17 cellular contexts compared by ENCODE assay signal in the genomic region with DNA sequence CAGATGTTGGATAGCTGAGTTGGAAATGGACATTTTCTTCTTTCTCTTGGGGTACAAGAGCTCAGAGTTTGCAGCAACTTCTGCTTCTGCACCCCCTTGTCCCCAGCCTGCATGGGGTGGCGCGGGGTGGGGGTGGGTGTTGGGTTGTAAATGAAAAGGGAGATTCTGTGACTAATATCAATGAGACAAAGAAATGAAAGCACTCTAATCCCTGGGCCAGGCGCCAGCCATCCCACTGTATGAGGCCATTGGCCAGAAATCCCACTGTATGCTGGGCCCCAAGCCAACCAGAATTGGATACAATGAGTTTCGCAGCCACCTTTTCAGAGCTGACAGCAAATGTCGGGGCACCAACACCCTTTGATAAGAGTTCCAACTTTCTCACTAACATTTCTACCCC. TPM values are rescaled to one million over a fixed set of nuclear protein-coding genes. Genes with fewer than 3 reads are reported as not detected.
A peak's percentile ranks its signal among the peaks of the same experiment; 100 is the strongest.
DNase-seq lines count a peak whose midpoint lies in the region; ATAC-seq and TF ChIP-seq lines count a peak whose summit lies in the region.
"Had no signal": no experiment of that assay in that cellular context is flagged by ENCODE, and none has a peak within 500 bp of the region (broad histone marks: within the 10 kb centered on the region; RNA-seq: fewer than 3 reads in every experiment).

No MANE protein-coding gene starts in this region.

- intact Hi-C loops in vagina (cut with DNase I) = loop anchor here (10.0 kb wide), 1 partner anchor 1770 kb away; no protein-coding TSS in a partner anchor

- TF ChIP-seq CTCF in choroid plexus epithelial cell (conservative IDR thresholded peaks at IDR 0.05; ENCODE audit: low read depth, low read length) (no peak), vagina (IDR thresholded peaks at IDR 0.05) (no peak)

- H3K27ac ChIP-seq in vagina = no peak overlapping the region
- H3K27ac ChIP-seq: lower lobe of right lung, neural progenitor cell, skin epidermis had no signal

- H3K4me1 ChIP-seq in vagina = no peaks in the 10 kb centered on the region
- H3K4me1 ChIP-seq: lower lobe of right lung, neural progenitor cell had no signal

- no peaks in the 10 kb centered on the region for H3K27me3 ChIP-seq in vagina
- H3K27me3 ChIP-seq: esophagus muscularis mucosa, neural progenitor cell had no signal

- no peak for TF ChIP-seq POLR2A in vagina (IDR thresholded peaks at IDR 0.05)

- no peak for ATAC-seq in HG03025 (IDR thresholded peaks at IDR 0.05; ENCODE audit: low FRiP score, unreplicated experiment)
- ATAC-seq: K562; lower lobe of right lung; stimulated activated naive CD8-positive, alpha-beta T cell treated with anti-CD3 and anti-CD28 coated beads, Interleukin-15, amount 100 ng/mL, for 72 hours had no signal

- H3K4me3 ChIP-seq in choroid plexus epithelial cell (ENCODE audit: low read depth, low read length) (no peak overlapping the region), skeletal muscle cell (ENCODE audit: low read depth, low read length) (no peak overlapping the region), vagina (no peak overlapping the region)
- H3K4me3 ChIP-seq: esophagus muscularis mucosa, K562, lower lobe of right lung, neural progenitor cell, skin epidermis had no signal

- no peaks in the 10 kb centered on the region for H3K36me3 ChIP-seq in vagina
- H3K36me3 ChIP-seq: esophagus muscularis mucosa, lower lobe of right lung, neural progenitor cell had no signal

- peak; percentile 20 to 38 for DNase-seq in SHP77 (lab: John Stamatoyannopoulos, UW)
- DNase-seq in SHP77 treated with DMSO at 0.1 percent for 48 hours (lab: John Stamatoyannopoulos, UW) = no peak
- DNase-seq in NCI-H2107 treated with DMSO at 0.1 percent for 48 hours (lab: John Stamatoyannopoulos, UW; ENCODE audit: unreplicated experiment) = peak; percentile 65
- DNase-seq in choroid plexus epithelial cell (ENCODE audit: low read depth) = peak; percentile 47
- peak; percentile 24 for DNase-seq in skeletal muscle cell (ENCODE audit: low read depth)
- DNase-seq in HT-29 (ENCODE audit: low spot score) = no peak
- no peak for DNase-seq in vagina (ENCODE audit: extremely low spot score in 2 of 2)
- DNase-seq: activated B cell treated with CpG ODN at 0.5 μM for 24 hours; lower lobe of right lung; NCI-H187; stimulated activated naive CD8-positive, alpha-beta T cell treated with anti-CD3 and anti-CD28 coated beads, Interleukin-15, amount 100 ng/mL, for 72 hours had no signal

- no peaks in the 10 kb centered on the region for H3K9me3 ChIP-seq in vagina
- H3K9me3 ChIP-seq: esophagus muscularis mucosa, lower lobe of right lung had no signal

RNA-seq across cellular contexts. Expression of a gene that starts 10.8 kb away (rescaled TPM):
- total RNA-seq in HT-29 (2014; rRNA removed; shearing (Covaris generic)) = not detected in 2 replicates
- total RNA-seq in vagina = 48.4 TPM
- total RNA-seq: activated B cell treated with CpG ODN at 0.5 μM for 24 hours, K562, OCI-LY7 had no signal

Comparison
In these comparisons a context has a peak if more than half of its experiments do, and no peak if none do; other contexts are left out.
1. DNase-seq: peak in SHP77 (2 of 2), NCI-H2107 treated with DMSO at 0.1 percent for 48 hours (single experiment), choroid plexus epithelial cell (single experiment) and skeletal muscle cell (single experiment); none in SHP77 treated with DMSO at 0.1 percent for 48 hours (single experiment), HT-29 (single experiment) and vagina (0 of 2).
2. RNA of a gene that starts 10.8 kb away (total RNA-seq): 48.4 TPM in vagina (single experiment); not detected in HT-29; every median in the first group is over 10 times any median in the second.